ENCODE assay signal across 18 cellular contexts in the genomic region with DNA sequence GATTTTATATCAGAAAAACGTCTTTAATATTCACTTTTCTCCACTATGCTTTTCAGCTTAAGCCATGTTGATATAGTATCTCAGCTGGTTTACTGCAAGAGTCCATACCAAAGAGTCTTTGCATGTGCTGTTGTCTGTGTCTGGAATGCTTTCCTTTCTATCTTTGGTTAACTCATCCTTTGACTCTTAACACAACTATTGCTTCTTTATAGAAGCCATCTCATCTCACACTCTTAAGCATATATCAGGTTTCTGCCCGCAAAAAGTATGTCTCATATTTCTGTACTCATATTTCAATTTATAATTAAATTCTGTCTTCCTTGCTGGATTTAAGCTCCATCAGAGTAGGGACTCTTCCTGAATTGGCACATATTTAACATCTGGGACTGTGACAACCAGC.
"Had no signal": no experiment of that assay in that cellular context is flagged by ENCODE, and none has a peak within 500 bp of the region (broad histone marks: within the 10 kb centered on the region; RNA-seq: fewer than 3 reads in every experiment).

No MANE protein-coding gene starts in this region.

- H3K27me3 ChIP-seq: body of pancreas, dorsolateral prefrontal cortex, right lobe of liver, transverse colon had no signal

- DNase-seq: activated B cell treated with CpG ODN at 0.5 μM for 24 hours; activated CD4-positive, alpha-beta T cell treated with anti-CD3 and anti-CD28 coated beads, Interleukin-2, amount 10 ng/mL, durations not matched to agents 7 days and 5 days; activated naive CD4-positive, alpha-beta T cell treated with anti-CD3 and anti-CD28 coated beads, Interleukin-2, amount 50 U/mL, for 16 hours; activated T-cell treated with anti-CD3 and anti-CD28 coated beads, Interleukin-2, amount 50 U/mL, for 1 hour; body of pancreas; dorsolateral prefrontal cortex; heart right ventricle; islet precursor cell; natural killer cell; nucleus accumbens; right lobe of liver; stimulated activated CD4-positive, alpha-beta T cell treated with anti-CD3 and anti-CD28 coated beads, Interleukin-2, amount 100 ng/mL, for 24 hours; stimulated activated naive CD4-positive, alpha-beta T cell; substantia nigra; transverse colon had no signal

- ATAC-seq: body of pancreas, esophagus mucosa, heart right ventricle, left lobe of liver, natural killer cell, right lobe of liver had no signal

- H3K27ac ChIP-seq: body of pancreas, dorsolateral prefrontal cortex, heart right ventricle, prostate gland, right lobe of liver, transverse colon had no signal

- H3K36me3 ChIP-seq: heart right ventricle, prostate gland, right lobe of liver, transverse colon had no signal

- H3K4me1 ChIP-seq: body of pancreas, heart right ventricle, prostate gland, right lobe of liver, transverse colon had no signal

- H3K4me3 ChIP-seq: body of pancreas, dorsolateral prefrontal cortex, heart right ventricle, prostate gland, right lobe of liver, transverse colon had no signal

- H3K9me3 ChIP-seq: body of pancreas, prostate gland, right lobe of liver, transverse colon had no signal
